In the genomic region with DNA sequence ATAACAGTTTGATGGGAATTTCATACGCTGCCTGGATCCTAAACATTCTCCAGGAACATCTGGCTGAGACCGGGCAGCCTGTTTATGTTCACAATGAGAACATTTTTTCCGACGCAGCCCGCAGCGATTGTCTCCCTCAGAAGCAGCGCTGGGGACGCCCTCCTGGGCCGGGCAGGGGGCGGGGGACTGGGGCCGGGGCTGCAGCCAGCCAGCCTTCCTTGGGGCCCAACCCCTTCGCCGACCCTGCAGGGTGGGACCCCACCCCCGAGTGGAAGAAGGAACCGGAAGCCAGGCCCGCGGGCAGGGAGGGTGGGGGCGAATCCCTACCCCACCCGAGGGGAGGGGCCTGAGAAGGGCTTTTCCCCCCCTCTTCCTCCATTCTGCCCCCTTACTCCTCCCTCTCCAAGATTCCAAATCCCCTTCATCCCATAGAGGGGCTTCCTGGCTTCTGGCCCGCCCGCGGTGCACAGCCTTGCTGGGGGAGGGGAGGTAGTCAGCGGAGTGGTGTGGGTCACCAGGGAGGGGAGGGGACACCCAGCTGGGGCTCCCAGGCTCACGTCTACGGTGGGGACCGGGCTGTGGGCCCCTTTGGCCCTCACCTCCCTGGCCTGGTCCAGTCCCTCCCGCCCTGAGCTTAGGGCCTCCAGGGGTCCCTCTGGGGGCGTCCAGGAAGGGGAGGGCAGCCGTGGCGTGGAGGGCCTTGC, we compare ENCODE assay signal across 2 cellular contexts.
TF ChIP-seq lines count a peak whose summit lies in the region.

No MANE protein-coding gene starts in this region.

TF ChIP-seq in SK-N-SH, 30 proteins besides CTCF, POLR2A, EP300 and RAD21 (continued from another document):
- TF ChIP-seq ZBTB33 (IDR thresholded peaks at IDR 0.05; ENCODE audit: borderline replicate concordance, low read depth) (no peak), SIN3A (IDR thresholded peaks at IDR 0.05; ENCODE audit: borderline replicate concordance, low read depth, low read length) (no peak), RXRA (IDR thresholded peaks at IDR 0.05; ENCODE audit: borderline replicate concordance, low read depth) (no peak), JUND (IDR thresholded peaks at IDR 0.05) (no peak), EZH2phosphoT487 (IDR thresholded peaks at IDR 0.05; ENCODE audit: borderline replicate concordance, low read depth) (no peak), GABPA (IDR thresholded peaks at IDR 0.05; ENCODE audit: low read depth) (no peak), TEAD4 (IDR thresholded peaks at IDR 0.05; ENCODE audit: borderline replicate concordance, insufficient read depth) (no peak), MAX (IDR thresholded peaks at IDR 0.05; ENCODE audit: low read depth) (no peak), MXI1 (IDR thresholded peaks at IDR 0.05; ENCODE audit: low read depth, low read length) (no peak), NRF1 (IDR thresholded peaks at IDR 0.05; ENCODE audit: low read depth, low read length) (no peak), FOSL2 (IDR thresholded peaks at IDR 0.05; ENCODE audit: borderline replicate concordance, low read depth) (no peak)
- TF ChIP-seq, protein P1, sequence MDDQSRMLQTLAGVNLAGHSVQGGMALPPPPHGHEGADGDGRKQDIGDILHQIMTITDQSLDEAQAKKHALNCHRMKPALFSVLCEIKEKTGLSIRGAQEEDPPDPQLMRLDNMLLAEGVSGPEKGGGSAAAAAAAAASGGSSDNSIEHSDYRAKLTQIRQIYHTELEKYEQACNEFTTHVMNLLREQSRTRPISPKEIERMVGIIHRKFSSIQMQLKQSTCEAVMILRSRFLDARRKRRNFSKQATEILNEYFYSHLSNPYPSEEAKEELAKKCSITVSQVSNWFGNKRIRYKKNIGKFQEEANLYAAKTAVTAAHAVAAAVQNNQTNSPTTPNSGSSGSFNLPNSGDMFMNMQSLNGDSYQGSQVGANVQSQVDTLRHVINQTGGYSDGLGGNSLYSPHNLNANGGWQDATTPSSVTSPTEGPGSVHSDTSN (IDR thresholded peaks at IDR 0.05) = no peak

TF ChIP-seq in SK-N-SH treated with all-trans-retinoic acid at 6 μM for 48 hours, 23 proteins besides CTCF, POLR2A, EP300 and RAD21 (continued from another document):
- TF ChIP-seq, protein P2, sequence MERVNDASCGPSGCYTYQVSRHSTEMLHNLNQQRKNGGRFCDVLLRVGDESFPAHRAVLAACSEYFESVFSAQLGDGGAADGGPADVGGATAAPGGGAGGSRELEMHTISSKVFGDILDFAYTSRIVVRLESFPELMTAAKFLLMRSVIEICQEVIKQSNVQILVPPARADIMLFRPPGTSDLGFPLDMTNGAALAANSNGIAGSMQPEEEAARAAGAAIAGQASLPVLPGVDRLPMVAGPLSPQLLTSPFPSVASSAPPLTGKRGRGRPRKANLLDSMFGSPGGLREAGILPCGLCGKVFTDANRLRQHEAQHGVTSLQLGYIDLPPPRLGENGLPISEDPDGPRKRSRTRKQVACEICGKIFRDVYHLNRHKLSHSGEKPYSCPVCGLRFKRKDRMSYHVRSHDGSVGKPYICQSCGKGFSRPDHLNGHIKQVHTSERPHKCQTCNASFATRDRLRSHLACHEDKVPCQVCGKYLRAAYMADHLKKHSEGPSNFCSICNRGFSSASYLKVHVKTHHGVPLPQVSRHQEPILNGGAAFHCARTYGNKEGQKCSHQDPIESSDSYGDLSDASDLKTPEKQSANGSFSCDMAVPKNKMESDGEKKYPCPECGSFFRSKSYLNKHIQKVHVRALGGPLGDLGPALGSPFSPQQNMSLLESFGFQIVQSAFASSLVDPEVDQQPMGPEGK (CRISPR knock-in tag; IDR thresholded peaks at IDR 0.05; ENCODE audit: borderline replicate concordance) = no peak
- no peak for TF ChIP-seq ZNF565 (CRISPR knock-in tag; conservative IDR thresholded peaks at IDR 0.05; ENCODE audit: low read depth)
- no peak for TF ChIP-seq CSDC2 (CRISPR knock-in tag; IDR thresholded peaks at IDR 0.05)
- TF ChIP-seq ARNTL (CRISPR knock-in tag; IDR thresholded peaks at IDR 0.05; ENCODE audit: borderline replicate concordance, low read depth) = no peak
- TF ChIP-seq, protein P3, sequence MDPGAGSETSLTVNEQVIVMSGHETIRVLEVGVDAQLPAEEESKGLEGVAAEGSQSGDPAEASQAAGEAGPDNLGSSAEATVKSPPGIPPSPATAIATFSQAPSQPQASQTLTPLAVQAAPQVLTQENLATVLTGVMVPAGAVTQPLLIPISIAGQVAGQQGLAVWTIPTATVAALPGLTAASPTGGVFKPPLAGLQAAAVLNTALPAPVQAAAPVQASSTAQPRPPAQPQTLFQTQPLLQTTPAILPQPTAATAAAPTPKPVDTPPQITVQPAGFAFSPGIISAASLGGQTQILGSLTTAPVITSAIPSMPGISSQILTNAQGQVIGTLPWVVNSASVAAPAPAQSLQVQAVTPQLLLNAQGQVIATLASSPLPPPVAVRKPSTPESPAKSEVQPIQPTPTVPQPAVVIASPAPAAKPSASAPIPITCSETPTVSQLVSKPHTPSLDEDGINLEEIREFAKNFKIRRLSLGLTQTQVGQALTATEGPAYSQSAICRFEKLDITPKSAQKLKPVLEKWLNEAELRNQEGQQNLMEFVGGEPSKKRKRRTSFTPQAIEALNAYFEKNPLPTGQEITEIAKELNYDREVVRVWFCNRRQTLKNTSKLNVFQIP (CRISPR knock-in tag; IDR thresholded peaks at IDR 0.05; ENCODE audit: borderline replicate concordance, low read depth) = no peak
- TF ChIP-seq ESRRG (CRISPR knock-in tag; IDR thresholded peaks at IDR 0.05) = no peak
- TF ChIP-seq OSR1 (CRISPR knock-in tag; IDR thresholded peaks at IDR 0.05) = no peak
- TF ChIP-seq, protein P4, sequence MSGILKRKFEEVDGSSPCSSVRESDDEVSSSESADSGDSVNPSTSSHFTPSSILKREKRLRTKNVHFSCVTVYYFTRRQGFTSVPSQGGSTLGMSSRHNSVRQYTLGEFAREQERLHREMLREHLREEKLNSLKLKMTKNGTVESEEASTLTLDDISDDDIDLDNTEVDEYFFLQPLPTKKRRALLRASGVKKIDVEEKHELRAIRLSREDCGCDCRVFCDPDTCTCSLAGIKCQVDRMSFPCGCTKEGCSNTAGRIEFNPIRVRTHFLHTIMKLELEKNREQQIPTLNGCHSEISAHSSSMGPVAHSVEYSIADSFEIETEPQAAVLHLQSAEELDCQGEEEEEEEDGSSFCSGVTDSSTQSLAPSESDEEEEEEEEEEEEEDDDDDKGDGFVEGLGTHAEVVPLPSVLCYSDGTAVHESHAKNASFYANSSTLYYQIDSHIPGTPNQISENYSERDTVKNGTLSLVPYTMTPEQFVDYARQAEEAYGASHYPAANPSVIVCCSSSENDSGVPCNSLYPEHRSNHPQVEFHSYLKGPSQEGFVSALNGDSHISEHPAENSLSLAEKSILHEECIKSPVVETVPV (CRISPR knock-in tag; IDR thresholded peaks at IDR 0.05) = no peak
- no peak for TF ChIP-seq PPARA (CRISPR knock-in tag; IDR thresholded peaks at IDR 0.05; ENCODE audit: borderline replicate concordance)
- TF ChIP-seq BACH2 (CRISPR knock-in tag; IDR thresholded peaks at IDR 0.05; ENCODE audit: borderline replicate concordance) = no peak
- TF ChIP-seq GLIS3 (CRISPR knock-in tag; IDR thresholded peaks at IDR 0.05) = no peak
- TF ChIP-seq ISL1 (CRISPR knock-in tag; IDR thresholded peaks at IDR 0.05) = no peak
- no peak for TF ChIP-seq ZNF8 (CRISPR knock-in tag; IDR thresholded peaks at IDR 0.05)
- TF ChIP-seq ZFP30 (CRISPR knock-in tag; IDR thresholded peaks at IDR 0.05) = no peak
- no peak for TF ChIP-seq SNAI2 (CRISPR knock-in tag; IDR thresholded peaks at IDR 0.05)
- TF ChIP-seq TOX (CRISPR knock-in tag; IDR thresholded peaks at IDR 0.05; ENCODE audit: borderline replicate concordance) = no peak
